25 cellular contexts compared by ENCODE assay signal in the genomic region with DNA sequence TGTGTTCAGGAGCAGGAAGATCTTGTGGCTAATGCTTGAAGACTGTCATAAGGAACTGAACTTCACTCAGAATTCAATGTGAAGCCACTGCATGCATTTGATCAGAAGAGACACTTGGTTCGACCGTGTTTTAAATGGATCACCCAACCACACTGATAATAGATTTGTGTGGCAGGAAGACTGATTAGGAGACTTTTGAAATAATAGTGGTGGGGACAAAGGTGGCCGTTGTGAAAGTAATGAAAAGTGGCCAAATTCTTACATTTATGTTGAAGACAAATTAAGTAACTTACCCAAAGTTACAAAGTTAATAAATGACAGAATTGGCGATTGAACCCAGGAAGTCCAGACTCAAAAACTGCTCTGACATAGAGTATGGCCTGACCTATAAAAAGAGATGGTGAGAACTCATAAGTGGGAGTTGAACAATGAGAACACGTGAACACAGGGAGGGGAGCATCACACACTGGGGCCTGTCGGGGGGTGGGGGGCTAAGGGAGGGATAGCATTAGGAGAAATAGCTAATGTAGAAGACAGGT.
DNase-seq lines count a peak whose midpoint lies in the region; ATAC-seq, FAIRE-seq and TF ChIP-seq lines count a peak whose summit lies in the region.
"Had no signal": no experiment of that assay in that cellular context is flagged by ENCODE, and none has a peak within 500 bp of the region (broad histone marks: within the 10 kb centered on the region; RNA-seq: fewer than 3 reads in every experiment).

No MANE protein-coding gene starts in this region.

- no peak for TF ChIP-seq EP300 in H1 (IDR thresholded peaks at IDR 0.05; ENCODE audit: borderline replicate concordance in 1 of 2, low read depth in 2 of 2, low read length in 2 of 2)

- H4K20me1 ChIP-seq in H1 (replicated peaks in 1 of 2; ENCODE audit: control insufficient read depth in 1 of 2, insufficient read depth in 2 of 2, low read length in 2 of 2): no peaks in the 10 kb centered on the region
- H4K20me1 ChIP-seq: BLaER1 had no signal

- H3K27me3 ChIP-seq in bronchial epithelial cell (ENCODE audit: control insufficient read depth, insufficient read depth, low read length) (no peaks in the 10 kb centered on the region), H1 (replicated peaks in 1 of 4; ENCODE audit: control insufficient read depth in 3 of 4, extremely low read depth in 1 of 4, insufficient read depth in 3 of 4, low read length in 3 of 4) (no peaks in the 10 kb centered on the region), right lobe of liver (no peaks in the 10 kb centered on the region)
- H3K27me3 ChIP-seq: BE2C, BLaER1 had no signal

- H4K91ac ChIP-seq in H1 (replicated peaks; ENCODE audit: insufficient read length, low read length): no peak overlapping the region

- H3K4me2 ChIP-seq in H1 (ENCODE audit: insufficient read depth in 1 of 2, low read depth in 2 of 2, low read length in 2 of 2): no peak overlapping the region
- H3K4me2 ChIP-seq: BLaER1 had no signal

- TF ChIP-seq POLR2A in H1 (IDR thresholded peaks at IDR 0.05; ENCODE audit: control extremely low read depth in 1 of 2, low read depth in 2 of 2, low read length in 2 of 2) (no peak), right lobe of liver (IDR thresholded peaks at IDR 0.05) (no peak)

- H2AFZ ChIP-seq in H1 (ENCODE audit: low read length): 0 out of 2 replicates have a peak overlapping the region, but pooled peaks have one; percentile 57

- no peak overlapping the region for H3K23ac ChIP-seq in H1 (ENCODE audit: insufficient read length)

- H3K56ac ChIP-seq in H1 (replicated peaks; ENCODE audit: insufficient read length, low read depth, low read length): no peak overlapping the region

- no peak overlapping the region for H2AK5ac ChIP-seq in H1 (ENCODE audit: low read depth, low read length)

- DNase-seq in bronchial epithelial cell (ENCODE audit: low read depth) (no peak), H1 (ENCODE audit: low read depth in 1 of 2, low spot score in 2 of 2) (no peak), right lobe of liver (peak in 1 of 3 donors; percentile 46), NCI-H345 (lab: John Stamatoyannopoulos, UW) (no peak)
- DNase-seq: 8988T; ACHN; BE2C; C1 segment of cervical spinal cord; CD4-positive, alpha-beta memory T cell; CD4-positive, CD25-positive, alpha-beta regulatory T cell; CD8-positive, alpha-beta memory T cell; COR-L47; DMS 273 treated with DMSO at 0.1 percent for 48 hours; DMS153; DMS53; DMS79; DND-41; EL; GDM1 had no signal

- FAIRE-seq in bronchial epithelial cell (lab: Jason Lieb, UNC): peak; percentile 18
- FAIRE-seq in H1 (lab: Jason Lieb, UNC): no peak
- FAIRE-seq: A204.1, GM12878, GM12892, GM18507 had no signal

- no peak overlapping the region for H4K8ac ChIP-seq in H1 (ENCODE audit: extremely low read depth, insufficient read depth, low read length)

- H3K27ac ChIP-seq in H1 (ENCODE audit: low read depth, low read length): no peak overlapping the region
- peak overlapping the region in 1 of 3 donors; percentile 19 for H3K27ac ChIP-seq in right lobe of liver
- H3K27ac ChIP-seq: BLaER1 had no signal

- no peak for TF ChIP-seq CTCF in bronchial epithelial cell (IDR thresholded peaks at IDR 0.05; ENCODE audit: insufficient read depth, low read length, severe bottlenecking)
- no peak for TF ChIP-seq CTCF in H1 (IDR thresholded peaks at IDR 0.05; ENCODE audit: control extremely low read depth in 1 of 3, insufficient read depth in 1 of 3, low read depth in 1 of 3, low read length in 3 of 3)
- no peak for TF ChIP-seq CTCF in right lobe of liver (IDR thresholded peaks at IDR 0.05)

- 80% methylated on average over 6 of the region's 6 CpGs; no CpG with 5 or more reads in 1 of the 2 experiments for WGBS in H1 (ENCODE audit: extremely low coverage in 1 of 2, insufficient coverage in 1 of 2, insufficient read length in 1 of 2, insufficient replicate concordance in 2 of 2, low coverage in 1 of 2, low lambda C conversion rate in 2 of 2, missing lambda C conversion rate in 1 of 2), 2 experiments
- WGBS in right lobe of liver (ENCODE audit: insufficient coverage, low coverage, low lambda C conversion rate, missing lambda C conversion rate): 30% methylated on average over 6 of the region's 6 CpGs

- TF ChIP-seq RAD21 in H1 (IDR thresholded peaks at IDR 0.05 in 1 of 2, conservative IDR thresholded peaks at IDR 0.05 in 1 of 2; ENCODE audit: low read depth in 2 of 2, low read length in 2 of 2): no peak

- H4K5ac ChIP-seq in H1 (ENCODE audit: insufficient read length, low read depth, low read length): no peak overlapping the region

- H3K79me2 ChIP-seq in H1 (ENCODE audit: control insufficient read depth in 1 of 2, insufficient read depth in 2 of 2, low read length in 2 of 2): no peaks in the 10 kb centered on the region

- CTCF ChIA-PET in H1 (lab: Charles Lee; ENCODE audit: partially characterized antibody): interaction anchor here (0.7 to 2.9 kb wide), 4 partner anchors 18 to 173 kb away, joined by 3 to 12 read pairs (median 4); no protein-coding TSS in a partner anchor

- no peak overlapping the region for H2BK5ac ChIP-seq in H1 (ENCODE audit: low read depth, low read length)

- no peak overlapping the region for H3K4ac ChIP-seq in H1 (replicated peaks; ENCODE audit: insufficient read length, low read depth, low read length)

- POLR2A ChIA-PET in H1 (lab: Charles Lee; ENCODE audit: partially characterized antibody): no interaction called here

- H3K14ac ChIP-seq in H1 (ENCODE audit: insufficient read length): no peak overlapping the region

- H3K4me1 ChIP-seq in H1 (replicated peaks in 1 of 4; ENCODE audit: control insufficient read depth in 3 of 4, insufficient read depth in 4 of 4, low read length in 3 of 4): no peaks in the 10 kb centered on the region
- H3K4me1 ChIP-seq in right lobe of liver: peaks cover 0 to 17% (median 0%) of the 10 kb centered on the region in 4 donors
- H3K4me1 ChIP-seq: BE2C, BLaER1 had no signal

- H2BK15ac ChIP-seq in H1 (ENCODE audit: low read length): no peak overlapping the region

- no peak overlapping the region for H2BK120ac ChIP-seq in H1 (replicated peaks; ENCODE audit: low read depth, low read length)

- no peak overlapping the region for H3K9ac ChIP-seq in H1 (replicated peaks in 1 of 4; ENCODE audit: extremely low read depth in 1 of 4, low read depth in 3 of 4, low read length in 3 of 4)
- H3K9ac ChIP-seq: BLaER1 had no signal

- H3K9me3 ChIP-seq in H1 (ENCODE audit: insufficient read depth in 2 of 2, low read depth in 1 of 2, low read length in 1 of 2) (no peaks in the 10 kb centered on the region), right lobe of liver (no peaks in the 10 kb centered on the region)
- H3K9me3 ChIP-seq: BE2C, BLaER1 had no signal

- intact Hi-C loops in right lobe of liver (cut with DNase I): no loop called here

- H3K18ac ChIP-seq in H1 (ENCODE audit: extremely low read depth, low read length): no peak overlapping the region

- no peaks in the 10 kb centered on the region for H3K23me2 ChIP-seq in H1 (ENCODE audit: low read depth, low read length)

- no peak overlapping the region for H2BK20ac ChIP-seq in H1 (ENCODE audit: low read length)

- ATAC-seq in right lobe of liver (peak; percentile 74 to 90 (median 80)), HG02798 (IDR thresholded peaks at IDR 0.05; ENCODE audit: poor library complexity, unreplicated experiment) (no peak)
- ATAC-seq: GM12878 had no signal

- H3K79me1 ChIP-seq in H1 (ENCODE audit: low read depth, low read length): no peaks in the 10 kb centered on the region

- no peak overlapping the region for H3K4me3 ChIP-seq in bronchial epithelial cell (ENCODE audit: low read depth, low read length)
- H3K4me3 ChIP-seq in H1 (ENCODE audit: extremely low read depth in 1 of 4, insufficient read depth in 2 of 4, low read depth in 3 of 4, low read length in 4 of 4): no peak overlapping the region
- no peak overlapping the region for H3K4me3 ChIP-seq in right lobe of liver
- H3K4me3 ChIP-seq: BLaER1, GM12878 had no signal

- H3K36me3 ChIP-seq in bronchial epithelial cell (ENCODE audit: control insufficient read depth, insufficient read depth, low read length): no peaks in the 10 kb centered on the region
- no peaks in the 10 kb centered on the region for H3K36me3 ChIP-seq in H1 (ENCODE audit: control insufficient read depth in 2 of 4, insufficient read depth in 4 of 4, low read length in 3 of 4)
- H3K36me3 ChIP-seq in right lobe of liver: no peaks in the 10 kb centered on the region
- H3K36me3 ChIP-seq: BE2C, BLaER1 had no signal

- no peak overlapping the region for H2BK12ac ChIP-seq in H1 (ENCODE audit: low read depth, low read length)

TF ChIP-seq in H1, 55 proteins besides CTCF, POLR2A, EP300 and RAD21:
- TF ChIP-seq CREB1 (IDR thresholded peaks at IDR 0.05) (no peak), PHF8 (conservative IDR thresholded peaks at IDR 0.05; ENCODE audit: low read depth, low read length) (no peak), TEAD4 (IDR thresholded peaks at IDR 0.05; ENCODE audit: low read depth, low read length) (no peak), MAFK (IDR thresholded peaks at IDR 0.05; ENCODE audit: low read depth, low read length) (no peak), KDM4A (IDR thresholded peaks at IDR 0.05; ENCODE audit: low read depth, low read length, severe bottlenecking) (no peak)
- TF ChIP-seq, protein P1, sequence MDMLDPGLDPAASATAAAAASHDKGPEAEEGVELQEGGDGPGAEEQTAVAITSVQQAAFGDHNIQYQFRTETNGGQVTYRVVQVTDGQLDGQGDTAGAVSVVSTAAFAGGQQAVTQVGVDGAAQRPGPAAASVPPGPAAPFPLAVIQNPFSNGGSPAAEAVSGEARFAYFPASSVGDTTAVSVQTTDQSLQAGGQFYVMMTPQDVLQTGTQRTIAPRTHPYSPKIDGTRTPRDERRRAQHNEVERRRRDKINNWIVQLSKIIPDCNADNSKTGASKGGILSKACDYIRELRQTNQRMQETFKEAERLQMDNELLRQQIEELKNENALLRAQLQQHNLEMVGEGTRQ (IDR thresholded peaks at IDR 0.05; ENCODE audit: low read length): no peak
TF ChIP-seq in H1: peak in this region for 0.
